In genomic region chr6:110054664-110055386, GRCh38 we compare ENCODE assay signal across 32 cellular contexts.
"Had no signal": no experiment of that assay in that cellular context is flagged by ENCODE, and none has a peak within 500 bp of the region (broad histone marks: within the 10 kb centered on the region; RNA-seq: fewer than 3 reads in every experiment).

No MANE protein-coding gene starts in this region.

- H3K4me3 Mint-ChIP-seq: activated CD4-positive, alpha-beta memory T cell treated with anti-CD3 and anti-CD28 coated beads for 36 hours; activated CD4-positive, alpha-beta T cell treated with anti-CD3 and anti-CD28 coated beads, Interleukin-2, amount 10 ng/mL, durations not matched to agents 24 days and 14 days; activated naive CD4-positive, alpha-beta T cell treated with anti-CD3 and anti-CD28 coated beads for 36 hours; activated naive CD8-positive, alpha-beta T cell treated with anti-CD3 and anti-CD28 coated beads for 36 hours; activated T-helper 1 cell treated with anti-CD3 and anti-CD28 coated beads, Interleukin-12 subunit alpha, Interleukin-12 subunit beta, Interleukin-2, Interleukin-4 antibody, amounts not matched to agents 30 ng/mL and 10 ng/mL and 1 ng/mL, durations not matched to agents 14 hours and 24 hours and 36 hours; immature natural killer cell; mesothelial cell of epicardium; naive B cell; nephron progenitor cell; T-helper 1 cell treated with Interleukin-12 subunit alpha and Interleukin-12 subunit beta and Interleukin-4 antibody, amounts not matched to agents 30 μg/mL and 1 μg/mL, for 36 hours had no signal

- H3K27me3 ChIP-seq: body of pancreas, colonic mucosa, pancreas, thyroid gland, upper lobe of left lung had no signal

- DNase-seq: activated CD4-positive, alpha-beta memory T cell treated with anti-CD3 and anti-CD28 coated beads for 36 hours; activated CD4-positive, CD25-positive, alpha-beta regulatory T cell treated with anti-CD3 and anti-CD28 coated beads, Interleukin-2, amount 50 U/mL, for 72 hours; activated CD8-positive, alpha-beta memory T cell treated with anti-CD3 and anti-CD28 coated beads, Interleukin-2, amount 50 U/mL, for 4 hours; activated effector memory CD4-positive, alpha-beta T cell treated with anti-CD3 and anti-CD28 coated beads, Interleukin-2, amount 50 U/mL, for 16 hours; activated naive CD4-positive, alpha-beta T cell treated with anti-CD3 and anti-CD28 coated beads for 36 hours; activated naive CD8-positive, alpha-beta T cell treated with anti-CD3 and anti-CD28 coated beads for 36 hours; activated T-cell treated with anti-CD3 and anti-CD28 coated beads, Interleukin-2, amount 50 U/mL, for 1 hour; adrenal gland; aorta; body of pancreas; colonic mucosa; dorsolateral prefrontal cortex; effector memory CD4-positive, alpha-beta T cell; foreskin fibroblast; head of caudate nucleus; hypothalamus; immature natural killer cell; kidney; left colon; naive B cell; nephron progenitor cell; pancreas; spleen; stomach; T1000; thyroid gland; upper lobe of left lung had no signal

- H3K9me3 Mint-ChIP-seq: activated CD4-positive, alpha-beta memory T cell treated with anti-CD3 and anti-CD28 coated beads for 36 hours; activated CD4-positive, alpha-beta T cell treated with anti-CD3 and anti-CD28 coated beads, Interleukin-2, amount 10 ng/mL, durations not matched to agents 24 days and 14 days; activated naive CD4-positive, alpha-beta T cell treated with anti-CD3 and anti-CD28 coated beads for 36 hours; activated naive CD8-positive, alpha-beta T cell treated with anti-CD3 and anti-CD28 coated beads for 36 hours; activated T-helper 1 cell treated with anti-CD3 and anti-CD28 coated beads, Interleukin-12 subunit alpha, Interleukin-12 subunit beta, Interleukin-2, Interleukin-4 antibody, amounts not matched to agents 30 ng/mL and 10 ng/mL and 1 ng/mL, durations not matched to agents 14 hours and 24 hours and 36 hours; immature natural killer cell; mesothelial cell of epicardium; naive B cell; nephron progenitor cell; T-helper 1 cell treated with Interleukin-12 subunit alpha and Interleukin-12 subunit beta and Interleukin-4 antibody, amounts not matched to agents 30 μg/mL and 1 μg/mL, for 36 hours had no signal

- H3K4me3 ChIP-seq: adrenal gland, body of pancreas, colonic mucosa, dorsolateral prefrontal cortex, pancreas, prostate gland, spleen, stomach, thyroid gland, upper lobe of left lung had no signal

- ATAC-seq: body of pancreas, left colon, pancreas had no signal

- H3K4me1 Mint-ChIP-seq: activated CD4-positive, alpha-beta T cell treated with anti-CD3 and anti-CD28 coated beads, Interleukin-2, amount 10 ng/mL, durations not matched to agents 24 days and 14 days; activated naive CD8-positive, alpha-beta T cell treated with anti-CD3 and anti-CD28 coated beads for 36 hours; nephron progenitor cell had no signal

- H3K27ac ChIP-seq: adrenal gland, body of pancreas, colonic mucosa, dorsolateral prefrontal cortex, pancreas, prostate gland, stomach, thyroid gland, upper lobe of left lung had no signal

- H3K36me3 ChIP-seq: adrenal gland, colonic mucosa, pancreas, prostate gland, spleen, stomach, thyroid gland, upper lobe of left lung had no signal

- H3K4me1 ChIP-seq: adrenal gland, colonic mucosa, pancreas, prostate gland, thyroid gland had no signal

- H3K9me3 ChIP-seq: adrenal gland, body of pancreas, colonic mucosa, pancreas, prostate gland, spleen, stomach, thyroid gland, upper lobe of left lung had no signal

- H3K27ac Mint-ChIP-seq: activated CD4-positive, alpha-beta memory T cell treated with anti-CD3 and anti-CD28 coated beads for 36 hours; activated CD4-positive, alpha-beta T cell treated with anti-CD3 and anti-CD28 coated beads, Interleukin-2, amount 10 ng/mL, durations not matched to agents 24 days and 14 days; activated naive CD4-positive, alpha-beta T cell treated with anti-CD3 and anti-CD28 coated beads for 36 hours; activated naive CD8-positive, alpha-beta T cell treated with anti-CD3 and anti-CD28 coated beads for 36 hours; activated T-helper 1 cell treated with anti-CD3 and anti-CD28 coated beads, Interleukin-12 subunit alpha, Interleukin-12 subunit beta, Interleukin-2, Interleukin-4 antibody, amounts not matched to agents 30 ng/mL and 10 ng/mL and 1 ng/mL, durations not matched to agents 14 hours and 24 hours and 36 hours; immature natural killer cell; mesothelial cell of epicardium; nephron progenitor cell; T-helper 1 cell treated with Interleukin-12 subunit alpha and Interleukin-12 subunit beta and Interleukin-4 antibody, amounts not matched to agents 30 μg/mL and 1 μg/mL, for 36 hours had no signal

- H3K36me3 Mint-ChIP-seq: activated CD4-positive, alpha-beta memory T cell treated with anti-CD3 and anti-CD28 coated beads for 36 hours; activated naive CD8-positive, alpha-beta T cell treated with anti-CD3 and anti-CD28 coated beads for 36 hours; immature natural killer cell; mesothelial cell of epicardium; naive B cell had no signal
